19 cellular contexts compared by ENCODE assay signal in genomic region chr5:2239237-2239910, GRCh38.
"Had no signal": no experiment of that assay in that cellular context is flagged by ENCODE, and none has a peak within 500 bp of the region (broad histone marks: within the 10 kb centered on the region; RNA-seq: fewer than 3 reads in every experiment).

No MANE protein-coding gene starts in this region.

- H3K4me3 ChIP-seq: colonic mucosa, heart left ventricle, psoas muscle, thoracic aorta, uterus had no signal

- DNase-seq: colonic mucosa; effector CD4-positive, alpha-beta T cell; endodermal cell; erythroblast; heart left ventricle; hippocampal formation; kidney glomerular epithelial cell; mammary epithelial cell; naive thymus-derived CD8-positive, alpha-beta T cell; psoas muscle; retina; stimulated activated CD4-positive, alpha-beta T cell treated with anti-CD3 and anti-CD28 coated beads, Interleukin-2, amount 100 ng/mL, for 24 hours; stimulated activated CD4-positive, alpha-beta T cell treated with anti-CD3 and anti-CD28 coated beads, Interleukin-4, amount 100 ng/mL, for 4 hours; stimulated activated naive B cell treated with anti-CD40 and anti-IgM and Interleukin-4, amounts not matched to agents 10 μg/mL and 1 μg/mL and 100 μg/mL, for 72 hours; stimulated activated naive CD8-positive, alpha-beta T cell treated with anti-CD3 and anti-CD28 coated beads, Interleukin-15, amount 100 ng/mL, for 72 hours; trophoblast cell; uterus had no signal

- H3K27ac ChIP-seq: colonic mucosa, heart left ventricle, neutrophil, psoas muscle, thoracic aorta, uterus had no signal

- H3K27me3 ChIP-seq: colonic mucosa, neutrophil, uterus had no signal

- H3K4me1 ChIP-seq: colonic mucosa, heart left ventricle, psoas muscle, uterus had no signal

- H3K36me3 ChIP-seq: colonic mucosa, heart left ventricle, neutrophil, thoracic aorta, uterus had no signal

- H3K9me3 ChIP-seq: colonic mucosa, neutrophil, thoracic aorta, uterus had no signal
